ENCODE assay signal across 1 cellular context in genomic region chr7:90766814-90767564, GRCh38.
TF ChIP-seq lines count a peak whose summit lies in the region.

No MANE protein-coding gene starts in this region.

TF ChIP-seq in WTC11, 78 proteins besides CTCF, POLR2A, EP300 and RAD21 (continued from another document):
- TF ChIP-seq CDX4 (CRISPR knock-in tag; IDR thresholded peaks at IDR 0.05; ENCODE audit: borderline replicate concordance): no peak
- TF ChIP-seq ZNF396 (CRISPR knock-in tag; IDR thresholded peaks at IDR 0.05; ENCODE audit: borderline replicate concordance): no peak
- no peak for TF ChIP-seq ZNF121 (CRISPR knock-in tag; IDR thresholded peaks at IDR 0.05)
- no peak for TF ChIP-seq ZNF425 (CRISPR knock-in tag; conservative IDR thresholded peaks at IDR 0.05)
- no peak for TF ChIP-seq TEAD1 (CRISPR knock-in tag; IDR thresholded peaks at IDR 0.05)
